In the genomic region with DNA sequence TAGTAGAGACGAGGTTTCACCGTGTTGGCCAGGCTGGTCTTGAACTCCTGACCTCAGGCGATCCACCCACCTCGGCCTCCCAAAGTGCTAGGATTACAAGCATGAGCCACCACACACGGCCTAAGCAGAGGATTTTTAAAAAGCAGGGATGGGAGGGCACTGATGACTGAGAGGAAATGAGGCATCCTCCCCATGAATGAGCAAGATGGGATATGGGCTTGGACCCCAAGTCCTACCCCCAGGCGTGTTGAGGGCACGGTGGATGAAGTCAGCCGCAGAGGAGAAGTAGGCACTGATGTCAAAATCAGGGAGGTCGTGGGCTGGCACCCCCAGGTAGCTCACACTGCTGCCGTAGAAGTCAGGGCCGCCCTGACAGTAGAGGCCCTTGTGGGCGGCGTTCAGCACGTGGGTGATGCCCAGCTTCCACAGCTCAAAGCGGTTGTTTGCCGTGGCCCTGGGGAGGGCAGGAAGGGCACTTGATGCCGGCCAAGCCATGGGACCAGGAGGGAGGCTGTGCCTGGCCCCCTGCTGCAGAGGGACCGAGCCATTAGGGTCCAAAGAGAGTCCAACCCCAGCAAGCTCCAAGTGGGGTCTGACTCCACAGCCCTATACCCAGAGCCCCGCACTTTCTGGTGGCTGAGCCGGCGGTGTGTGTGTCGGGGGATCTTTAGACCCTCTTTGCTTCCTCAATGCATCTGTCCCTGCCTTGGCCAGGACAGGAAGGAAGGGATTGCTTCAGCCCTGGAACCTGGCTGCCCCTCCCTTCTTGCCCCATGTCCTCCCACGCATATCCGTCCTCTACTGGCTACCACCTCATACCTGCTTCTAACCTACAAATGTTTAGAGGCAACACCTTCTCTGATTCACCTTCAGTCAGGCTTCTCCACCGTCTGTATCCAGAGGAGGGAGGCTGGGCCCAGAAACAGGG, we compare ENCODE assay signal across 1 cellular context.
TF ChIP-seq lines count a peak whose summit lies in the region.

No MANE protein-coding gene starts in this region.

TF ChIP-seq in K562, 482 proteins besides CTCF, POLR2A, EP300 and RAD21 (continued from another document and continues in another):
- TF ChIP-seq MGA (IDR thresholded peaks at IDR 0.05) (no peak), FOS (IDR thresholded peaks at IDR 0.05; ENCODE audit: extremely low read depth, insufficient read length) (no peak), NFIX (CRISPR knock-in tag; IDR thresholded peaks at IDR 0.05; ENCODE audit: low read depth) (no peak), DEAF1 (CRISPR knock-in tag; IDR thresholded peaks at IDR 0.05) (no peak), NCOA6 (IDR thresholded peaks at IDR 0.05) (no peak), ZNF253 (CRISPR knock-in tag; conservative IDR thresholded peaks at IDR 0.05) (no peak), ZFP91 (CRISPR knock-in tag; IDR thresholded peaks at IDR 0.05) (no peak), ZSCAN29 (IDR thresholded peaks at IDR 0.05) (no peak), GTF2F1 (IDR thresholded peaks at IDR 0.05; ENCODE audit: low read depth, low read length) (no peak), ZBED1 (IDR thresholded peaks at IDR 0.05) (no peak), CREM (IDR thresholded peaks at IDR 0.05; ENCODE audit: low read depth) (no peak), HMG20A (CRISPR knock-in tag; conservative IDR thresholded peaks at IDR 0.05) (no peak), HNRNPH1 (optimal IDR thresholded peaks at IDR 0.05; ENCODE audit: low read depth, low read length) (no peak), BACH1 (tag; IDR thresholded peaks at IDR 0.05) (no peak), STAT5A (IDR thresholded peaks at IDR 0.05; ENCODE audit: borderline replicate concordance, low read length) (no peak), ZNF707 (CRISPR knock-in tag; conservative IDR thresholded peaks at IDR 0.05) (no peak), CXXC5 (CRISPR knock-in tag; IDR thresholded peaks at IDR 0.05) (peak; percentile 42), MECOM (CRISPR knock-in tag; IDR thresholded peaks at IDR 0.05) (no peak), ZNF133 (CRISPR knock-in tag; IDR thresholded peaks at IDR 0.05) (no peak), ZNF695 (CRISPR knock-in tag; IDR thresholded peaks at IDR 0.05) (no peak), LCOR (CRISPR knock-in tag; IDR thresholded peaks at IDR 0.05) (0 out of 2 replicates have a peak, but pooled peaks have one; percentile 6), MCM2 (IDR thresholded peaks at IDR 0.05; ENCODE audit: low read depth) (no peak), NR1H2 (CRISPR knock-in tag; IDR thresholded peaks at IDR 0.05) (no peak), ARHGAP35 (IDR thresholded peaks at IDR 0.05; ENCODE audit: partially characterized antibody) (peak; percentile 8), ZFP30 (CRISPR knock-in tag; IDR thresholded peaks at IDR 0.05; ENCODE audit: borderline replicate concordance) (no peak), MYNN (IDR thresholded peaks at IDR 0.05) (no peak), MYNN (CRISPR knock-in tag; IDR thresholded peaks at IDR 0.05) (no peak), ETV5 (CRISPR knock-in tag; IDR thresholded peaks at IDR 0.05; ENCODE audit: low read depth) (no peak; the same call in 1 of the 2 replicates), FOXA1 (IDR thresholded peaks at IDR 0.05; ENCODE audit: borderline replicate concordance) (no peak), TAL1 (IDR thresholded peaks at IDR 0.05) (no peak), RBM34 (IDR thresholded peaks at IDR 0.05; ENCODE audit: borderline replicate concordance, insufficient read depth, low read length) (no peak), ZNF584 (CRISPR knock-in tag; IDR thresholded peaks at IDR 0.05; ENCODE audit: low read depth) (no peak), NEUROD1 (IDR thresholded peaks at IDR 0.05; ENCODE audit: borderline replicate concordance, low read depth, low read length, partially characterized antibody) (no peak), POLR2B (IDR thresholded peaks at IDR 0.05; ENCODE audit: low read depth, partially characterized antibody) (no peak), ZNF696 (CRISPR knock-in tag; conservative IDR thresholded peaks at IDR 0.05) (no peak)
- TF ChIP-seq, protein P1, sequence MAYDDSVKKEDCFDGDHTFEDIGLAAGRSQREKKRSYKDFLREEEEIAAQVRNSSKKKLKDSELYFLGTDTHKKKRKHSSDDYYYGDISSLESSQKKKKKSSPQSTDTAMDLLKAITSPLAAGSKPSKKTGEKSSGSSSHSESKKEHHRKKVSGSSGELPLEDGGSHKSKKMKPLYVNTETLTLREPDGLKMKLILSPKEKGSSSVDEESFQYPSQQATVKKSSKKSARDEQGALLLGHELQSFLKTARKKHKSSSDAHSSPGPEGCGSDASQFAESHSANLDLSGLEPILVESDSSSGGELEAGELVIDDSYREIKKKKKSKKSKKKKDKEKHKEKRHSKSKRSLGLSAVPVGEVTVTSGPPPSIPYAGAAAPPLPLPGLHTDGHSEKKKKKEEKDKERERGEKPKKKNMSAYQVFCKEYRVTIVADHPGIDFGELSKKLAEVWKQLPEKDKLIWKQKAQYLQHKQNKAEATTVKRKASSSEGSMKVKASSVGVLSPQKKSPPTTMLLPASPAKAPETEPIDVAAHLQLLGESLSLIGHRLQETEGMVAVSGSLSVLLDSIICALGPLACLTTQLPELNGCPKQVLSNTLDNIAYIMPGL (CRISPR knock-in tag; IDR thresholded peaks at IDR 0.05): no peak; the same call in 1 of the 2 replicates
- TF ChIP-seq, protein P2, sequence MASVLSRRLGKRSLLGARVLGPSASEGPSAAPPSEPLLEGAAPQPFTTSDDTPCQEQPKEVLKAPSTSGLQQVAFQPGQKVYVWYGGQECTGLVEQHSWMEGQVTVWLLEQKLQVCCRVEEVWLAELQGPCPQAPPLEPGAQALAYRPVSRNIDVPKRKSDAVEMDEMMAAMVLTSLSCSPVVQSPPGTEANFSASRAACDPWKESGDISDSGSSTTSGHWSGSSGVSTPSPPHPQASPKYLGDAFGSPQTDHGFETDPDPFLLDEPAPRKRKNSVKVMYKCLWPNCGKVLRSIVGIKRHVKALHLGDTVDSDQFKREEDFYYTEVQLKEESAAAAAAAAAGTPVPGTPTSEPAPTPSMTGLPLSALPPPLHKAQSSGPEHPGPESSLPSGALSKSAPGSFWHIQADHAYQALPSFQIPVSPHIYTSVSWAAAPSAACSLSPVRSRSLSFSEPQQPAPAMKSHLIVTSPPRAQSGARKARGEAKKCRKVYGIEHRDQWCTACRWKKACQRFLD (CRISPR knock-in tag; IDR thresholded peaks at IDR 0.05): no peak; the same call in 1 of the 2 replicates
